18 cellular contexts compared by ENCODE assay signal in the genomic region with DNA sequence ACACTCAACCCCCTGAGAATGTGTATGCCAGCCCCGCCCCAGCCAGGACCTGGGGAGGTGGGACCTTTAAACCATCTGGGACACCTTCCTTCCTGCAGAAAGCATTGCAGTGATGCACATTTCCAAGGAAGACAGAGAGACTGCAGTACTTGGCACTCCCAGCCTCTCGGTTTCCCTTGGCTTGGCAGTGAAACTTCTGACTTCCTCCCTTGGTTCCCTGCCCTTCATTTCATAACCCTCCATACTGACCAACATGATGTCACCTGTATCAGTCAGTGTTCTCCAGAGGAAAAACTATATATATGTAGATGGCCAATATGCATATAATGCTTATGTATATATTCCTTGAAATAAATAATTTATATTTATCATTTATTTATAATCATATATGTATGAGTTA.
A peak's percentile ranks its signal among the peaks of the same experiment; 100 is the strongest.
DNase-seq lines count a peak whose midpoint lies in the region; ATAC-seq, FAIRE-seq and TF ChIP-seq lines count a peak whose summit lies in the region.
"Had no signal": no experiment of that assay in that cellular context is flagged by ENCODE, and none has a peak within 500 bp of the region (broad histone marks: within the 10 kb centered on the region; RNA-seq: fewer than 3 reads in every experiment).

No MANE protein-coding gene starts in this region.

- H3K36me3 Mint-ChIP-seq in H9 (ENCODE audit: insufficient read depth in 1 of 3, low read depth in 3 of 3) (peaks cover 0 to 6% (median 0%) of the 10 kb centered on the region in 3 experiments; a peak in 3 of 7 replicates), astrocyte (ENCODE audit: low read depth, unreplicated experiment) (peaks cover 2% of the 10 kb centered on the region), Calu3 (ENCODE audit: insufficient read depth, unreplicated experiment) (peaks cover 5% of the 10 kb centered on the region)

- H2BK120ac ChIP-seq in H9 (ENCODE audit: low read depth, low read length, poor library complexity, severe bottlenecking) (no peak overlapping the region), mesendoderm (ENCODE audit: low read depth, low read length) (peak overlapping the region; percentile 13)

- H3T11ph ChIP-seq in H9 (ENCODE audit: low read length): no peak overlapping the region

- in situ Hi-C loops in ACHN (cut with HindIII; ENCODE audit: low pct_ligation_motif_present, low pct_unique_long_range_greater_than_20kb, low sequenced_read_pairs): no loop called here

- H3K4me2 ChIP-seq in H9 (ENCODE audit: insufficient read depth, insufficient read length, low read length) (no peak overlapping the region), astrocyte (ENCODE audit: low read length) (no peak overlapping the region), mesendoderm (ENCODE audit: low read length) (no peak overlapping the region)
- H3K4me2 ChIP-seq: PC-9 had no signal

- H3K9me3 Mint-ChIP-seq in H9: no peaks in the 10 kb centered on the region; a peak in 1 of 5 replicates
- no peaks in the 10 kb centered on the region for H3K9me3 Mint-ChIP-seq in astrocyte (ENCODE audit: unreplicated experiment)
- no peaks in the 10 kb centered on the region for H3K9me3 Mint-ChIP-seq in Calu3 (ENCODE audit: low read depth, unreplicated experiment)
- H3K9me3 Mint-ChIP-seq: activated T-cell treated with anti-CD3 and anti-CD28 coated beads, Interleukin-2, amount 50 U/mL, for 4 hours had no signal

- H3K9me3 ChIP-seq in H9 (ENCODE audit: control insufficient read depth, low read depth, low read length): no peaks in the 10 kb centered on the region
- no peaks in the 10 kb centered on the region for H3K9me3 ChIP-seq in astrocyte (ENCODE audit: insufficient read depth, low read depth, low read length)
- H3K9me3 ChIP-seq: adrenal gland, BE2C, neutrophil had no signal

- H3K27me3 Mint-ChIP-seq in H9 (ENCODE audit: low read depth): peaks cover 3% of the 10 kb centered on the region; the same call in 1 of the 2 replicates
- no peaks in the 10 kb centered on the region for H3K27me3 Mint-ChIP-seq in astrocyte (ENCODE audit: low read depth, unreplicated experiment)
- H3K27me3 Mint-ChIP-seq in Calu3 (ENCODE audit: unreplicated experiment): no peaks in the 10 kb centered on the region

- FAIRE-seq in astrocyte (lab: Jason Lieb, UNC): no peak
- FAIRE-seq: small intestine had no signal

- H3K27ac Mint-ChIP-seq in H9 (no peak overlapping the region), astrocyte (ENCODE audit: unreplicated experiment) (peak overlapping the region; percentile 22), Calu3 (ENCODE audit: unreplicated experiment) (no peak overlapping the region)

- H2BK12ac ChIP-seq in H9 (ENCODE audit: insufficient read length, low read depth, low read length): no peak overlapping the region

- no CpG with 5 or more reads among the region's 2 CpGs for WGBS in H9 (ENCODE audit: extremely low coverage, insufficient read length, low lambda C conversion rate)
- no CpG with 5 or more reads among the region's 2 CpGs for WGBS in mesendoderm (ENCODE audit: extremely low coverage, insufficient coverage, low lambda C conversion rate)

- H2BK5ac ChIP-seq in H9 (ENCODE audit: insufficient read length, low read length) (no peak overlapping the region), mesendoderm (ENCODE audit: low read length) (peak overlapping the region; percentile 39)

- H3K4me1 Mint-ChIP-seq in H9: peaks cover 32 to 45% of the 10 kb centered on the region in 2 experiments
- peaks cover 25% of the 10 kb centered on the region for H3K4me1 Mint-ChIP-seq in astrocyte (ENCODE audit: low read depth, unreplicated experiment)
- peaks cover 35% of the 10 kb centered on the region for H3K4me1 Mint-ChIP-seq in Calu3 (ENCODE audit: low read depth, unreplicated experiment)

- H3K4me3 Mint-ChIP-seq in H9 (no peak overlapping the region), astrocyte (ENCODE audit: unreplicated experiment) (no peak overlapping the region), Calu3 (ENCODE audit: low read depth, unreplicated experiment) (no peak overlapping the region)
- H3K4me3 Mint-ChIP-seq: activated T-cell treated with anti-CD3 and anti-CD28 coated beads, Interleukin-2, amount 50 U/mL, for 4 hours had no signal

- H4K91ac ChIP-seq in H9 (ENCODE audit: insufficient read length, low read depth, low read length): no peak overlapping the region

- H3K79me1 ChIP-seq in H9 (ENCODE audit: insufficient read depth, low read depth, low read length, poor library complexity, severe bottlenecking) (no peaks in the 10 kb centered on the region), mesendoderm (ENCODE audit: low read length) (no peaks in the 10 kb centered on the region)

- H3K23me2 ChIP-seq in H9 (ENCODE audit: insufficient read length, low read depth, low read length, poor library complexity, severe bottlenecking): no peaks in the 10 kb centered on the region

- no peaks in the 10 kb centered on the region for H4K20me1 ChIP-seq in H9 (ENCODE audit: control insufficient read depth, insufficient read depth, insufficient read length)
- H4K20me1 ChIP-seq in astrocyte (ENCODE audit: insufficient read depth, low read length): no peaks in the 10 kb centered on the region

- no peak overlapping the region for H2BK15ac ChIP-seq in H9 (ENCODE audit: low read depth, low read length)
- H2BK15ac ChIP-seq in mesendoderm (replicated peaks; ENCODE audit: low read depth): no peak overlapping the region

- CTCF ChIA-PET in Calu3 (lab: Charles Lee): interaction anchor here (0.6 to 1.1 kb wide), 2 partner anchors 247 to 501 kb away, joined by 3 to 8 read pairs; no protein-coding TSS in a partner anchor

- H3K18ac ChIP-seq in H9 (ENCODE audit: insufficient read length, low read depth, low read length) (no peak overlapping the region), mesendoderm (ENCODE audit: low read length) (peak overlapping the region; percentile 15)

- H4K8ac ChIP-seq in H9 (replicated peaks; ENCODE audit: insufficient read length, low read depth, low read length) (no peak overlapping the region), mesendoderm (ENCODE audit: low read depth, low read length) (no peak overlapping the region)

- H3K27ac ChIP-seq in H9 (ENCODE audit: insufficient read length, low read depth, low read length) (no peak overlapping the region), astrocyte (ENCODE audit: low read depth, low read length) (peak overlapping the region; percentile 39), mesendoderm (ENCODE audit: low read depth, low read length) (no peak overlapping the region)
- H3K27ac ChIP-seq: adrenal gland, neutrophil, PC-9 had no signal

- no peak overlapping the region for H3K4ac ChIP-seq in H9 (ENCODE audit: low read depth, low read length)
- no peak overlapping the region for H3K4ac ChIP-seq in mesendoderm (ENCODE audit: low read depth, low read length)

- peak overlapping the region; percentile 73; the same call in 1 of the 2 replicates for H3K14ac ChIP-seq in H9 (ENCODE audit: insufficient read depth, low read length)

- H3K9ac ChIP-seq in H9 (ENCODE audit: extremely low read depth, insufficient read length, low read length) (no peak overlapping the region), astrocyte (ENCODE audit: low read length) (no peak overlapping the region), mesendoderm (ENCODE audit: low read length) (no peak overlapping the region)

- H3K23ac ChIP-seq in H9 (ENCODE audit: insufficient read length, low read depth, low read length) (no peak overlapping the region), mesendoderm (ENCODE audit: low read length) (no peak overlapping the region)

- H2AFZ ChIP-seq in H9 (ENCODE audit: low read length): no peak overlapping the region
- no peak overlapping the region for H2AFZ ChIP-seq in astrocyte (ENCODE audit: low read depth, low read length)
- H2AFZ ChIP-seq: PC-9 had no signal

- H3K79me2 ChIP-seq in H9 (ENCODE audit: insufficient read depth, low read length) (no peaks in the 10 kb centered on the region), astrocyte (ENCODE audit: insufficient read depth, low read length) (no peaks in the 10 kb centered on the region), mesendoderm (ENCODE audit: control insufficient read depth, insufficient read depth, low read length) (no peaks in the 10 kb centered on the region)

- intact Hi-C loops in Calu3 (cut with micrococcal nuclease; ENCODE audit: unreplicated experiment): loop anchor here (5.0 kb wide), 1 partner anchor 110 kb away; no protein-coding TSS in a partner anchor

- H2AK5ac ChIP-seq in H9 (ENCODE audit: insufficient read length, low read length) (no peak overlapping the region), mesendoderm (ENCODE audit: low read length) (peak overlapping the region; percentile 36)

- no peak overlapping the region for H3K56ac ChIP-seq in H9 (ENCODE audit: insufficient read length, low read depth, low read length)
- H3K56ac ChIP-seq in mesendoderm (ENCODE audit: low read length): peak overlapping the region; percentile 43

- no peak for TF ChIP-seq CTCF in H9 (conservative IDR thresholded peaks at IDR 0.05)
- no peak for TF ChIP-seq CTCF in astrocyte (IDR thresholded peaks at IDR 0.05; ENCODE audit: insufficient read depth, low read depth, low read length)
- no peak for TF ChIP-seq CTCF in Calu3 (IDR thresholded peaks at IDR 0.05; ENCODE audit: unreplicated experiment)

- BruUV-seq in Calu3 (replicated peaks; lab: Mats Ljungman, UMichigan): no TSS peak

- DNase-seq in ACHN (peak; percentile 30), H9 (no peak), astrocyte (ENCODE audit: low read depth) (peak; percentile 65), mesendoderm (peak; percentile 1), COLO829 (ENCODE audit: low spot score) (no peak), Calu3 (no peak)
- DNase-seq: activated CD4-positive, alpha-beta T cell treated with anti-CD3 and anti-CD28 coated beads for 4 hours; activated T-cell treated with anti-CD3 and anti-CD28 coated beads, Interleukin-2, amount 50 U/mL, for 4 hours; adrenal gland; BE2C; DMS53; NCI-H1417 treated with DMSO at 0.1 percent for 48 hours; NCI-H345; PC-9; small intestine had no signal

- H3K4me1 ChIP-seq in H9 (ENCODE audit: insufficient read depth, low read length): peaks cover 11% of the 10 kb centered on the region; the same call in 1 of the 2 replicates
- peaks cover 15% of the 10 kb centered on the region for H3K4me1 ChIP-seq in astrocyte (ENCODE audit: insufficient read depth, low read length)
- H3K4me1 ChIP-seq in mesendoderm (ENCODE audit: control insufficient read depth, low read depth, low read length): peaks cover 9% of the 10 kb centered on the region
- H3K4me1 ChIP-seq: adrenal gland, BE2C had no signal

- no peaks in the 10 kb centered on the region for H3K27me3 ChIP-seq in H9 (ENCODE audit: insufficient read depth, low read length)
- no peaks in the 10 kb centered on the region for H3K27me3 ChIP-seq in astrocyte (ENCODE audit: insufficient read depth, low read length)
- H3K27me3 ChIP-seq in mesendoderm (ENCODE audit: insufficient read depth, low read length, poor library complexity): no peaks in the 10 kb centered on the region
- H3K27me3 ChIP-seq: adrenal gland, BE2C, neutrophil had no signal

- no peak overlapping the region for H2BK20ac ChIP-seq in H9 (ENCODE audit: low read depth, low read length, poor library complexity, severe bottlenecking)

- H4K5ac ChIP-seq in H9 (ENCODE audit: insufficient read length, low read depth, low read length): no peak overlapping the region
- no peak overlapping the region for H4K5ac ChIP-seq in mesendoderm (ENCODE audit: low read length)

- H3K4me3 ChIP-seq in astrocyte (ENCODE audit: insufficient read depth, low read depth, low read length): no peak overlapping the region
- H3K4me3 ChIP-seq in mesendoderm (ENCODE audit: low read length): no peak overlapping the region
- H3K4me3 ChIP-seq: adrenal gland, PC-9 had no signal

- no peak for ATAC-seq in HG03159 (IDR thresholded peaks at IDR 0.05; ENCODE audit: unreplicated experiment)
- no peak for ATAC-seq in HG02642 (IDR thresholded peaks at IDR 0.05; ENCODE audit: poor library complexity, unreplicated experiment)
- ATAC-seq: activated T-cell treated with anti-CD3 and anti-CD28 coated beads, Interleukin-2, amount 50 U/mL, for 4 hours had no signal

- H3K36me3 ChIP-seq in astrocyte (ENCODE audit: insufficient read depth, low read length): no peaks in the 10 kb centered on the region
- no peaks in the 10 kb centered on the region for H3K36me3 ChIP-seq in mesendoderm (ENCODE audit: control insufficient read depth, insufficient read depth, low read length)
- H3K36me3 ChIP-seq: adrenal gland, BE2C, neutrophil had no signal

Comparison
In these comparisons a context has a peak if more than half of its experiments do, and no peak if none do; other contexts are left out.
1. DNase-seq: peak in ACHN (single experiment), astrocyte (single experiment) and mesendoderm (single experiment); none in H9 (single experiment), COLO829 (single experiment) and Calu3 (single experiment).